8 cellular contexts compared by ENCODE assay signal in genomic region chr5:59798862-59799667, GRCh38.
DNase-seq lines count a peak whose midpoint lies in the region; ATAC-seq, FAIRE-seq and TF ChIP-seq lines count a peak whose summit lies in the region.

No MANE protein-coding gene starts in this region.

- H3K27ac ChIP-seq in MM.1S (ENCODE audit: low read length) = no peak overlapping the region; the same call in 1 of the 2 replicates
- peak overlapping the region in 1 of 2 donors; percentile 55 for H3K27ac ChIP-seq in small intestine (ENCODE audit: low read depth in 1 of 2, low read length in 1 of 2)

- H3K79me2 ChIP-seq in MM.1S (ENCODE audit: low read length) = no peaks in the 10 kb centered on the region

- H3K9me3 ChIP-seq in MM.1S (replicated peaks; ENCODE audit: insufficient read depth, low read length) (no peaks in the 10 kb centered on the region), small intestine (ENCODE audit: control insufficient read depth, low read depth) (no peaks in the 10 kb centered on the region)

- H3K4me3 ChIP-seq in MM.1S (ENCODE audit: low read length) = peak overlapping the region; percentile 13
- H3K4me3 ChIP-seq in small intestine (ENCODE audit: low read depth in 1 of 2, low read length in 2 of 2) = no peak overlapping the region

- H3K4me1 ChIP-seq in MM.1S (ENCODE audit: low read length) (peaks cover 17% of the 10 kb centered on the region), small intestine (ENCODE audit: control insufficient read depth in 2 of 2, insufficient read depth in 1 of 2, low read depth in 1 of 2, low read length in 1 of 2) (peaks cover 0 to 8% of the 10 kb centered on the region in 2 donors)

- DNase-seq in GM13976 (ENCODE audit: low spot score) (peak; percentile 36), MM.1S (peak; percentile 35), small intestine (peak; percentile 62), nucleus accumbens (lab: John Stamatoyannopoulos, UW) (no peak), anterior cingulate cortex (lab: John Stamatoyannopoulos, UW) (no peak)
- DNase-seq in effector CD4-positive, alpha-beta T cell = no peak

- H3K27me3 ChIP-seq in MM.1S (replicated peaks; ENCODE audit: insufficient read depth, low read length) = no peaks in the 10 kb centered on the region
- H3K27me3 ChIP-seq in small intestine (ENCODE audit: control insufficient read depth in 2 of 2, insufficient read depth in 2 of 2, low read length in 2 of 2) = no peaks in the 10 kb centered on the region

- 8 to 19% (median 11%) methylated on average over 5 of the region's 5 CpGs for WGBS in small intestine, 3 donors

- FAIRE-seq in endometrium (lab: Jason Lieb, UNC) (peak; percentile 77), small intestine (lab: Jason Lieb, UNC) (no peak)

- no peaks in the 10 kb centered on the region for H3K36me3 ChIP-seq in MM.1S (replicated peaks; ENCODE audit: insufficient read depth, low read length)
- no peaks in the 10 kb centered on the region for H3K36me3 ChIP-seq in small intestine (ENCODE audit: control insufficient read depth in 2 of 2, insufficient read depth in 2 of 2, low read length in 2 of 2)

- no peak overlapping the region for H3K9ac ChIP-seq in MM.1S (ENCODE audit: low read length)

- no peaks in the 10 kb centered on the region for H3F3A ChIP-seq in MM.1S (ENCODE audit: insufficient read depth, low read length)

- H3K9me2 ChIP-seq in MM.1S (replicated peaks; ENCODE audit: insufficient read depth, low read length) = no peaks in the 10 kb centered on the region

- no peaks in the 10 kb centered on the region for H4K20me1 ChIP-seq in MM.1S (ENCODE audit: insufficient read depth, low read length)

- in situ Hi-C loops in GM13976 (cut with MboI; ENCODE audit: low sequenced_read_pairs, unreplicated experiment) = no loop called here

- ATAC-seq in GM21619 (IDR thresholded peaks at IDR 0.05; ENCODE audit: unreplicated experiment) = peak; percentile 78

- TF ChIP-seq CTCF in GM13976 (IDR thresholded peaks at IDR 0.05; ENCODE audit: borderline replicate concordance, control extremely low read depth, extremely low read depth, insufficient read depth, missing control alignments) (no peak), MM.1S (IDR thresholded peaks at IDR 0.05; ENCODE audit: low read length) (no peak)

- peak overlapping the region; percentile 23 for H3K4me2 ChIP-seq in MM.1S (ENCODE audit: low read depth, low read length)

- H2AFZ ChIP-seq in MM.1S (ENCODE audit: low read length) = no peak overlapping the region

Comparison
In these comparisons a context has a peak if more than half of its experiments do, and no peak if none do; other contexts are left out.
1. DNase-seq: peak in GM13976 (single experiment), MM.1S (single experiment) and small intestine (single experiment); none in effector CD4-positive, alpha-beta T cell (single experiment), nucleus accumbens (0 of 56) and anterior cingulate cortex (0 of 58).